Comparison of ENCODE assay signal across 9 cellular contexts in genomic region chr7:51123322-51124021, GRCh38.
DNase-seq lines count a peak whose midpoint lies in the region; ATAC-seq and TF ChIP-seq lines count a peak whose summit lies in the region.
"Had no signal": no experiment of that assay in that cellular context is flagged by ENCODE, and none has a peak within 500 bp of the region (broad histone marks: within the 10 kb centered on the region; RNA-seq: fewer than 3 reads in every experiment).

No MANE protein-coding gene starts in this region.

- H3K36me3 Mint-ChIP-seq in endothelial cell (ENCODE audit: low read depth, unreplicated experiment) = no peaks in the 10 kb centered on the region

- H3K9me3 ChIP-seq in colonic mucosa = no peaks in the 10 kb centered on the region

- H3K27me3 Mint-ChIP-seq in endothelial cell (ENCODE audit: unreplicated experiment) = peaks cover 2% of the 10 kb centered on the region

- H3K4me1 ChIP-seq in colonic mucosa = no peaks in the 10 kb centered on the region

- peaks cover 49% of the 10 kb centered on the region for H3K4me1 Mint-ChIP-seq in endothelial cell (ENCODE audit: unreplicated experiment)

- intact Hi-C loops in sciatic nerve (cut with DNase I) (no loop called here), colonic mucosa (cut with DNase I) (no loop called here)

- no peak overlapping the region for H3K9ac ChIP-seq in colonic mucosa (ENCODE audit: low read depth in 2 of 2, low read length in 2 of 2)

- H3K36me3 ChIP-seq in colonic mucosa = no peaks in the 10 kb centered on the region

- no peaks in the 10 kb centered on the region for H3K27me3 ChIP-seq in colonic mucosa

- no peak overlapping the region for H3K4me3 ChIP-seq in colonic mucosa
- H3K4me3 ChIP-seq: K562 had no signal

- TF ChIP-seq CTCF in endothelial cell (IDR thresholded peaks at IDR 0.05; ENCODE audit: unreplicated experiment) (no peak), colonic mucosa (IDR thresholded peaks at IDR 0.05) (no peak)

- ATAC-seq in activated CD4-positive, CD25-positive, alpha-beta regulatory T cell treated with anti-CD3 and anti-CD28 coated beads, Interleukin-2, amount 50 U/mL, for 24 hours = peak; percentile 92 to 97
- ATAC-seq in sciatic nerve (peak; percentile 65), GM18870 (IDR thresholded peaks at IDR 0.05; ENCODE audit: unreplicated experiment) (no peak)
- ATAC-seq: K562 had no signal

- H3K4me3 Mint-ChIP-seq in endothelial cell (ENCODE audit: unreplicated experiment) = no peak overlapping the region

- peak overlapping the region; percentile 78 for H3K27ac Mint-ChIP-seq in endothelial cell (ENCODE audit: unreplicated experiment)

- H3K9me3 Mint-ChIP-seq in endothelial cell (ENCODE audit: unreplicated experiment) = no peaks in the 10 kb centered on the region

- no peak overlapping the region for H3K27ac ChIP-seq in colonic mucosa

- DNase-seq in H4 (ENCODE audit: low spot score) (peak; percentile 98), endothelial cell (ENCODE audit: low spot score) (no peak), sciatic nerve (ENCODE audit: low spot score) (no peak), colonic mucosa (no peak), NCI-H2196 treated with DMSO at 0.1 percent for 48 hours (lab: John Stamatoyannopoulos, UW; ENCODE audit: unreplicated experiment) (no peak), iPS-NIHi7 (ENCODE audit: extremely low spot score) (no peak)
